8 cellular contexts compared by ENCODE assay signal in the genomic region with DNA sequence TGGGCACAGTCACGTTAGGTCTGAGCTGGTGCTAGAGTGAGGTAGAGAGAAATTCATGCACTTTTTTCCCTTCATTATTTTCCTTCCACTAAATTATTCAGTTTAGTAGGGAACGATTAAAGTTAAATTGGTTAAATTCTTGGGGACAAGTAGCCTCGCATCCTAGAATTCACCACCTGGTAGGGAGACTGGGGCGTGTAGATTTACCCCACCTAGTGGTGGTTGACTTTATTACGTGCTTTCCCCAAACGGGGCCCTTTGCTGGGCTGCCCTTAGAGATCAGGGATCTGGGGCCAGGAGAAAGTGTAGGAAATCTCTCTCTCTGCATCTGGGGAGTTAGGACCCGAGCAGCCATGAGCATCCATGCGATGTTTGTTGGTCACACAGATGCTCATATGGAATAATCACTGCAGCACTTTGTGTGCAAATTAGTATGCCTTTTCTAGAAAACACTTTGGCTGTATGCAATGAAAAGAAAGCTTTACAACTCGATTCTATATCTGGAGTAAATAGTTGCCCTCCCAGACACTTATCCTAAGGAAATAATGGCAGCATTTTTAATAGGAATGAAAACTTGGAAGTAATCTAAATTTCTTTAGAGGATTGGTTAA.
DNase-seq lines count a peak whose midpoint lies in the region; ATAC-seq and TF ChIP-seq lines count a peak whose summit lies in the region.

No MANE protein-coding gene starts in this region.

- no peak for ATAC-seq in GM21447 (IDR thresholded peaks at IDR 0.05; ENCODE audit: unreplicated experiment)
- ATAC-seq in stimulated activated memory B cell treated with anti-CD40 and anti-IgM and Interleukin-4, amounts not matched to agents 10 μg/mL and 1 μg/mL and 100 μg/mL, for 72 hours, result no peak
- ATAC-seq in GM18520 (IDR thresholded peaks at IDR 0.05; ENCODE audit: unreplicated experiment), result no peak

- POLR2A ChIA-PET in activated CD4-positive, alpha-beta memory T cell treated with anti-CD3 and anti-CD28 coated beads, Interleukin-2, amount 10 ng/mL, durations not matched to agents 7 days and 5 days (lab: Charles Lee), result no interaction called here

- no peak overlapping the region for H3K27ac Mint-ChIP-seq in activated CD4-positive, alpha-beta memory T cell treated with anti-CD3 and anti-CD28 coated beads, Interleukin-2, amount 10 ng/mL, durations not matched to agents 7 days and 5 days
- no peak overlapping the region for H3K27ac Mint-ChIP-seq in stimulated activated memory B cell treated with anti-CD40 and anti-IgM and Interleukin-4, amounts not matched to agents 10 μg/mL and 1 μg/mL and 100 μg/mL, for 72 hours

- no peak overlapping the region for H3K4me3 Mint-ChIP-seq in activated CD4-positive, alpha-beta memory T cell treated with anti-CD3 and anti-CD28 coated beads, Interleukin-2, amount 10 ng/mL, durations not matched to agents 7 days and 5 days
- H3K4me3 Mint-ChIP-seq in stimulated activated memory B cell treated with anti-CD40 and anti-IgM and Interleukin-4, amounts not matched to agents 10 μg/mL and 1 μg/mL and 100 μg/mL, for 72 hours, result no peak overlapping the region

- no peak for DNase-seq in AG09309 (ENCODE audit: low read depth)
- no peak for DNase-seq in GM06990 (ENCODE audit: extremely low read depth, insufficient read length)
- DNase-seq in activated CD4-positive, alpha-beta memory T cell treated with anti-CD3 and anti-CD28 coated beads, Interleukin-2, amount 10 ng/mL, durations not matched to agents 7 days and 5 days, result peak; percentile 35
- peak; percentile 37 for DNase-seq in iris pigment epithelial cell (ENCODE audit: low read depth)

- peaks cover 40% of the 10 kb centered on the region for H3K36me3 ChIP-seq in GM06990 (ENCODE audit: control insufficient read depth, insufficient read depth, low read length)

- H3K27me3 Mint-ChIP-seq in activated CD4-positive, alpha-beta memory T cell treated with anti-CD3 and anti-CD28 coated beads, Interleukin-2, amount 10 ng/mL, durations not matched to agents 7 days and 5 days, result peaks cover 2% of the 10 kb centered on the region
- H3K27me3 Mint-ChIP-seq in stimulated activated memory B cell treated with anti-CD40 and anti-IgM and Interleukin-4, amounts not matched to agents 10 μg/mL and 1 μg/mL and 100 μg/mL, for 72 hours, result no peaks in the 10 kb centered on the region

- no peaks in the 10 kb centered on the region for H3K36me3 Mint-ChIP-seq in activated CD4-positive, alpha-beta memory T cell treated with anti-CD3 and anti-CD28 coated beads, Interleukin-2, amount 10 ng/mL, durations not matched to agents 7 days and 5 days (ENCODE audit: low read depth)
- peaks cover 60% of the 10 kb centered on the region for H3K36me3 Mint-ChIP-seq in stimulated activated memory B cell treated with anti-CD40 and anti-IgM and Interleukin-4, amounts not matched to agents 10 μg/mL and 1 μg/mL and 100 μg/mL, for 72 hours

- no peaks in the 10 kb centered on the region for H3K9me3 Mint-ChIP-seq in activated CD4-positive, alpha-beta memory T cell treated with anti-CD3 and anti-CD28 coated beads, Interleukin-2, amount 10 ng/mL, durations not matched to agents 7 days and 5 days
- no peaks in the 10 kb centered on the region for H3K9me3 Mint-ChIP-seq in stimulated activated memory B cell treated with anti-CD40 and anti-IgM and Interleukin-4, amounts not matched to agents 10 μg/mL and 1 μg/mL and 100 μg/mL, for 72 hours

- TF ChIP-seq CTCF in AG09309 (IDR thresholded peaks at IDR 0.05; ENCODE audit: control insufficient read depth, insufficient read depth, low read depth, low read length, missing control alignments) (peak; percentile 70), GM06990 (IDR thresholded peaks at IDR 0.05; ENCODE audit: insufficient read depth, low read length, poor library complexity, severe bottlenecking) (peak; percentile 76), LNCAP (IDR thresholded peaks at IDR 0.05) (peak; percentile 84)

- no peak overlapping the region for H3K4me3 ChIP-seq in AG09309 (ENCODE audit: control insufficient read depth, low read depth, low read length)
- H3K4me3 ChIP-seq in GM06990 (replicated peaks; ENCODE audit: low read depth, low read length), result no peak overlapping the region

- no peaks in the 10 kb centered on the region for H3K27me3 ChIP-seq in GM06990 (replicated peaks; ENCODE audit: control insufficient read depth, insufficient read depth, low read length)

- peaks cover 3% of the 10 kb centered on the region for H3K4me1 Mint-ChIP-seq in activated CD4-positive, alpha-beta memory T cell treated with anti-CD3 and anti-CD28 coated beads, Interleukin-2, amount 10 ng/mL, durations not matched to agents 7 days and 5 days
- peaks cover 11% of the 10 kb centered on the region for H3K4me1 Mint-ChIP-seq in stimulated activated memory B cell treated with anti-CD40 and anti-IgM and Interleukin-4, amounts not matched to agents 10 μg/mL and 1 μg/mL and 100 μg/mL, for 72 hours

- CTCF ChIA-PET in activated CD4-positive, alpha-beta memory T cell treated with anti-CD3 and anti-CD28 coated beads, Interleukin-2, amount 10 ng/mL, durations not matched to agents 7 days and 5 days (lab: Charles Lee), result interaction anchor here (1.0 to 3.6 kb wide), 12 partner anchors 11 to 344 kb away, joined by 3 to 34 read pairs (median 4); partner anchors contain the start of gene MPHOSPH6

Comparison
In these comparisons a context has a peak if more than half of its experiments do, and no peak if none do; other contexts are left out.
1. DNase-seq: peak in activated CD4-positive, alpha-beta memory T cell treated with anti-CD3 and anti-CD28 coated beads, Interleukin-2, amount 10 ng/mL, durations not matched to agents 7 days and 5 days (single experiment) and iris pigment epithelial cell (single experiment); none in AG09309 (single experiment) and GM06990 (single experiment).
2. Peak in every context shown above with its lines, with median percentiles within 50 percentile points of each other: CTCF ChIP-seq.